In genomic region chr2:216112926-216113325, GRCh38 we compare ENCODE assay signal across 12 cellular contexts. TPM values are rescaled to one million over a fixed set of nuclear protein-coding genes. Genes with fewer than 3 reads are reported as not detected.
A peak's percentile ranks its signal among the peaks of the same experiment; 100 is the strongest.
DNase-seq lines count a peak whose midpoint lies in the region; ATAC-seq and TF ChIP-seq lines count a peak whose summit lies in the region.
"Had no signal": no experiment of that assay in that cellular context is flagged by ENCODE, and none has a peak within 500 bp of the region (broad histone marks: within the 10 kb centered on the region; RNA-seq: fewer than 3 reads in every experiment).

No MANE protein-coding gene starts in this region.

- no peaks in the 10 kb centered on the region for H3K9me3 ChIP-seq in BLaER1 treated with 17β-estradiol and CSF1 and Interleukin-3, amounts not matched to agents 10 nM and 100 nM (replicated peaks in 1 of 11)
- H3K9me3 ChIP-seq in lower lobe of right lung, result no peaks in the 10 kb centered on the region

- POLR2A ChIA-PET in activated CD4-positive, alpha-beta memory T cell treated with anti-CD3 and anti-CD28 coated beads for 36 hours (lab: Charles Lee), result interaction anchor here (1.0 to 1.5 kb wide), 3 partner anchors 9 to 94 kb away, joined by 3 to 4 read pairs (median 3); no protein-coding TSS in a partner anchor

- H3K27ac Mint-ChIP-seq in activated CD4-positive, alpha-beta memory T cell treated with anti-CD3 and anti-CD28 coated beads for 36 hours, result peak overlapping the region; percentile 100
- peak overlapping the region in 4 of 6 donors; percentile 21 to 98 (median 72) for H3K27ac Mint-ChIP-seq in naive B cell

- H3K27me3 Mint-ChIP-seq in activated CD4-positive, alpha-beta memory T cell treated with anti-CD3 and anti-CD28 coated beads for 36 hours, result peaks cover 4% of the 10 kb centered on the region
- H3K27me3 Mint-ChIP-seq in naive B cell, result no peaks in the 10 kb centered on the region

- H3K4me1 ChIP-seq in BLaER1 treated with 17β-estradiol and CSF1 and Interleukin-3, amounts not matched to agents 10 nM and 100 nM, result peaks cover 65 to 78% (median 73%) of the 10 kb centered on the region in 10 experiments
- peaks cover 46% of the 10 kb centered on the region for H3K4me1 ChIP-seq in lower lobe of right lung

- peaks cover 13 to 60% (median 39%) of the 10 kb centered on the region in 11 experiments; a peak in 19 of 22 replicates for H4K20me1 ChIP-seq in BLaER1 treated with 17β-estradiol and CSF1 and Interleukin-3, amounts not matched to agents 10 nM and 100 nM

- no peaks in the 10 kb centered on the region for H3K27me3 ChIP-seq in BLaER1 treated with 17β-estradiol and CSF1 and Interleukin-3, amounts not matched to agents 10 nM and 100 nM
- no peaks in the 10 kb centered on the region for H3K27me3 ChIP-seq in lower lobe of right lung (ENCODE audit: low read depth)

- H3K9me3 Mint-ChIP-seq in activated CD4-positive, alpha-beta memory T cell treated with anti-CD3 and anti-CD28 coated beads for 36 hours, result no peaks in the 10 kb centered on the region
- no peaks in the 10 kb centered on the region for H3K9me3 Mint-ChIP-seq in naive B cell

- no peak for DNase-seq in activated CD4-positive, alpha-beta memory T cell treated with anti-CD3 and anti-CD28 coated beads for 36 hours
- DNase-seq in naive B cell (no peak), DMS 273 treated with DMSO at 0.1 percent for 48 hours (lab: John Stamatoyannopoulos, UW) (no peak), SHP77 (lab: John Stamatoyannopoulos, UW) (no peak), lower lobe of right lung (no peak)
- DNase-seq: cerebellar nuclear complex; COR-L47; NCI-H2171 treated with DMSO at 0.1 percent for 48 hours; stimulated activated CD4-positive, alpha-beta T cell treated with anti-CD3 and anti-CD28 coated beads, Interleukin-2, amount 100 ng/mL, for 48 hours had no signal

- no peak for TF ChIP-seq CTCF in lower lobe of right lung (IDR thresholded peaks at IDR 0.05)

- H3K4me3 ChIP-seq in BLaER1 treated with 17β-estradiol and CSF1 and Interleukin-3, amounts not matched to agents 10 nM and 100 nM, result peak overlapping the region in 5 of 10 experiments; percentile 8 to 91 (median 22); a peak in 3 of 20 replicates
- no peak overlapping the region for H3K4me3 ChIP-seq in lower lobe of right lung

- CTCF ChIA-PET in activated CD4-positive, alpha-beta memory T cell treated with anti-CD3 and anti-CD28 coated beads for 36 hours (lab: Charles Lee), result interaction anchor here (1.0 to 7.6 kb wide), 8 partner anchors 9 to 79 kb away, joined by 3 to 48 read pairs (median 4); partner anchors contain the start of genes PECR and TMEM169

- peaks cover 78% of the 10 kb centered on the region for H3K36me3 Mint-ChIP-seq in activated CD4-positive, alpha-beta memory T cell treated with anti-CD3 and anti-CD28 coated beads for 36 hours
- H3K36me3 Mint-ChIP-seq in naive B cell, result peaks cover 14 to 23% of the 10 kb centered on the region in 2 donors

- H3K9ac ChIP-seq in BLaER1 treated with 17β-estradiol and CSF1 and Interleukin-3, amounts not matched to agents 10 nM and 100 nM, result peak overlapping the region in 9 of 11 experiments; percentile 13 to 100 (median 44); a peak in 14 of 22 replicates

- peak; percentile 16 for ATAC-seq in GM18868 (IDR thresholded peaks at IDR 0.05; ENCODE audit: unreplicated experiment)
- no peak for ATAC-seq in naive B cell (ENCODE audit: low read depth in 2 of 2)
- ATAC-seq in GM18867 (IDR thresholded peaks at IDR 0.05; ENCODE audit: unreplicated experiment), result no peak
- no peak for ATAC-seq in lower lobe of right lung

- H3K36me3 ChIP-seq in BLaER1 treated with 17β-estradiol and CSF1 and Interleukin-3, amounts not matched to agents 10 nM and 100 nM, result peaks cover 62 to 73% (median 67%) of the 10 kb centered on the region in 11 experiments
- peaks cover 52% of the 10 kb centered on the region for H3K36me3 ChIP-seq in lower lobe of right lung

- intact Hi-C loops in activated CD4-positive, alpha-beta memory T cell treated with anti-CD3 and anti-CD28 coated beads for 36 hours (cut with micrococcal nuclease), result loop anchor here (1.0 to 10.0 kb wide), 3 partner anchors 54 to 552 kb away; no protein-coding TSS in a partner anchor
- intact Hi-C loops in lower lobe of right lung (cut with DNase I), result no loop called here

- H3K27ac ChIP-seq in BLaER1 treated with 17β-estradiol and CSF1 and Interleukin-3, amounts not matched to agents 10 nM and 100 nM, result peak overlapping the region in 10 of 11 experiments; percentile 23 to 99 (median 55); a peak in 17 of 22 replicates
- no peak overlapping the region for H3K27ac ChIP-seq in lower lobe of right lung

- H3K4me3 Mint-ChIP-seq in activated CD4-positive, alpha-beta memory T cell treated with anti-CD3 and anti-CD28 coated beads for 36 hours, result peak overlapping the region; percentile 60
- peak overlapping the region in 1 of 8 donors; percentile 98 for H3K4me3 Mint-ChIP-seq in naive B cell

- peak overlapping the region; percentile 70 to 99 (median 84) for H3K4me2 ChIP-seq in BLaER1 treated with 17β-estradiol and CSF1 and Interleukin-3, amounts not matched to agents 10 nM and 100 nM

- peaks cover 85% of the 10 kb centered on the region for H3K4me1 Mint-ChIP-seq in activated CD4-positive, alpha-beta memory T cell treated with anti-CD3 and anti-CD28 coated beads for 36 hours (ENCODE audit: low read depth)
- H3K4me1 Mint-ChIP-seq in naive B cell, result peaks cover 48 to 83% (median 73%) of the 10 kb centered on the region in 3 donors

RNA-seq across cellular contexts. Expression of gene XRCC5, which starts 3.8 kb away (rescaled TPM):
- total RNA-seq in activated CD4-positive, alpha-beta memory T cell treated with anti-CD3 and anti-CD28 coated beads for 36 hours, result 100 to 1,000 TPM; 510 to 515 TPM
- polyA plus RNA-seq in naive B cell (ENCODE audit: low read depth in 6 of 6), result 100 to 1,000 TPM; 245 to 322 (median 271) TPM
- 155 TPM for total RNA-seq in lower lobe of right lung

RNA-seq across cellular contexts. Expression of gene TMEM169, which starts 31.2 kb away (rescaled TPM):
- 1 to 10 TPM; 2.0 to 2.7 TPM for total RNA-seq in activated CD4-positive, alpha-beta memory T cell treated with anti-CD3 and anti-CD28 coated beads for 36 hours
- polyA plus RNA-seq in naive B cell (ENCODE audit: low read depth in 6 of 6), result 1 to 10 TPM in 4 of 6 donors, under 1 TPM in 1, not detected in 1; 0.38 to 2.5 (median 1.2) TPM
- 1.2 TPM for total RNA-seq in lower lobe of right lung

RNA-seq across cellular contexts. Expression of gene PECR, which starts 31.3 kb away (rescaled TPM):
- total RNA-seq in activated CD4-positive, alpha-beta memory T cell treated with anti-CD3 and anti-CD28 coated beads for 36 hours, result 10 to 100 TPM; 23.3 to 27.6 TPM
- 10 to 100 TPM; 20.7 to 37.3 (median 24.8) TPM for polyA plus RNA-seq in naive B cell (ENCODE audit: low read depth in 6 of 6)
- 18.5 TPM for total RNA-seq in lower lobe of right lung
